In genomic region chr12:56521590-56522371, GRCh38 we compare ENCODE assay signal across 8 cellular contexts. TPM values are rescaled to one million over a fixed set of nuclear protein-coding genes. Genes with fewer than 3 reads are reported as not detected.
DNase-seq lines count a peak whose midpoint lies in the region; ATAC-seq, FAIRE-seq and TF ChIP-seq lines count a peak whose summit lies in the region.

RBMS2 (plus strand) TSS chr12:56521820; CDS start chr12:56522024, 204 bp downstream.

- no peaks in the 10 kb centered on the region for H3K9me3 ChIP-seq in endothelial cell of umbilical vein (replicated peaks; ENCODE audit: control insufficient read depth, insufficient read depth, low read length)

- ATAC-seq in HG02798 (IDR thresholded peaks at IDR 0.05; ENCODE audit: poor library complexity, unreplicated experiment) (peak; percentile 52), memory B cell (ENCODE audit: low read depth) (peak; percentile 98), HG03521 (IDR thresholded peaks at IDR 0.05; ENCODE audit: unreplicated experiment) (no peak)
- ATAC-seq in activated CD8-positive, alpha-beta memory T cell treated with anti-CD3 and anti-CD28 coated beads, Interleukin-2, amount 10 ng/mL, durations not matched to agents 7 days and 5 days, result peak; percentile 93

- no peaks in the 10 kb centered on the region for H3K9me1 ChIP-seq in endothelial cell of umbilical vein (replicated peaks; ENCODE audit: control insufficient read depth, extremely low read depth, insufficient read depth, low read length)

- peak within 1 kb of the TSS; percentile 77 for H3K27ac Mint-ChIP-seq in activated CD8-positive, alpha-beta memory T cell treated with anti-CD3 and anti-CD28 coated beads, Interleukin-2, amount 10 ng/mL, durations not matched to agents 7 days and 5 days
- H3K27ac Mint-ChIP-seq in memory B cell, result peak within 1 kb of the TSS; percentile 96

- H3K27ac ChIP-seq in endothelial cell of umbilical vein (ENCODE audit: insufficient read depth, low read depth, low read length), result peak within 1 kb of the TSS; percentile 87

- peaks cover 57% of the 10 kb centered on the region for H3K4me1 ChIP-seq in endothelial cell of umbilical vein (ENCODE audit: control insufficient read depth, extremely low read depth, insufficient read depth, low read length)

- peak within 1 kb of the TSS; percentile 61 to 98 (median 95) for H3K4me3 ChIP-seq in endothelial cell of umbilical vein (replicated peaks in 1 of 3; ENCODE audit: insufficient read depth in 1 of 3, low read depth in 1 of 3, low read length in 3 of 3)

- no peaks in the 10 kb centered on the region for H3K36me3 ChIP-seq in endothelial cell of umbilical vein (ENCODE audit: control insufficient read depth in 2 of 2, extremely low read depth in 1 of 2, insufficient read depth in 2 of 2, low read length in 2 of 2)

- no peaks in the 10 kb centered on the region for H4K20me1 ChIP-seq in endothelial cell of umbilical vein (replicated peaks; ENCODE audit: control insufficient read depth, extremely low read depth, insufficient read depth, low read length)

- POLR2A ChIA-PET in endothelial cell of umbilical vein (lab: Charles Lee), result interaction anchor here (0.7 to 1.0 kb wide), 5 partner anchors 8 to 786 kb away, joined by 3 to 5 read pairs (median 3); no protein-coding TSS in a partner anchor

- H3K4me1 Mint-ChIP-seq in activated CD8-positive, alpha-beta memory T cell treated with anti-CD3 and anti-CD28 coated beads, Interleukin-2, amount 10 ng/mL, durations not matched to agents 7 days and 5 days, result peaks cover 34% of the 10 kb centered on the region
- H3K4me1 Mint-ChIP-seq in memory B cell, result peaks cover 20% of the 10 kb centered on the region

- BruUV-seq in endothelial cell of umbilical vein (replicated peaks; lab: Mats Ljungman, UMichigan), result TSS peak; percentile 49

- H3K79me2 ChIP-seq in endothelial cell of umbilical vein (ENCODE audit: control insufficient read depth, insufficient read depth, low read length), result peaks cover 41% of the 10 kb centered on the region

- CTCF ChIA-PET in activated CD8-positive, alpha-beta memory T cell treated with anti-CD3 and anti-CD28 coated beads, Interleukin-2, amount 10 ng/mL, durations not matched to agents 7 days and 5 days (lab: Charles Lee), result interaction anchor here (0.6 to 3.2 kb wide), 17 partner anchors 8 to 661 kb away, joined by 3 to 16 read pairs (median 5); partner anchors contain the start of genes ATP5F1B and CNPY2
- CTCF ChIA-PET in endothelial cell of umbilical vein (lab: Charles Lee), result interaction anchor here (0.8 to 2.7 kb wide), 16 partner anchors 9 to 466 kb away, joined by 3 to 21 read pairs (median 6); no protein-coding TSS in a partner anchor

- peak within 1 kb of the TSS; percentile 77 for H3K4me3 Mint-ChIP-seq in activated CD8-positive, alpha-beta memory T cell treated with anti-CD3 and anti-CD28 coated beads, Interleukin-2, amount 10 ng/mL, durations not matched to agents 7 days and 5 days
- H3K4me3 Mint-ChIP-seq in memory B cell, result peak within 1 kb of the TSS; percentile 97

- H3K27me3 Mint-ChIP-seq in activated CD8-positive, alpha-beta memory T cell treated with anti-CD3 and anti-CD28 coated beads, Interleukin-2, amount 10 ng/mL, durations not matched to agents 7 days and 5 days, result no peaks in the 10 kb centered on the region
- no peaks in the 10 kb centered on the region for H3K27me3 Mint-ChIP-seq in memory B cell

- intact Hi-C loops in endothelial cell of umbilical vein (cut with micrococcal nuclease), result loop anchor here (1.0 kb wide), 1 partner anchor 44 kb away; no protein-coding TSS in a partner anchor

- peak within 1 kb of the TSS; percentile 100 for H3K4me2 ChIP-seq in endothelial cell of umbilical vein (ENCODE audit: insufficient read depth, low read length)

- H2AFZ ChIP-seq in endothelial cell of umbilical vein (ENCODE audit: low read depth, low read length), result peak within 1 kb of the TSS; percentile 58

- no peak for TF ChIP-seq CTCF in endothelial cell of umbilical vein (IDR thresholded peaks at IDR 0.05; ENCODE audit: extremely low read depth in 1 of 2, insufficient read depth in 1 of 2, low read depth in 1 of 2, low read length in 2 of 2)

- dilution Hi-C loops in endothelial cell of umbilical vein (cut with MboI; ENCODE audit: extremely low pct_ligation_motif_present, low sequenced_read_pairs), result no loop called here

- H3K27me3 ChIP-seq in endothelial cell of umbilical vein (ENCODE audit: control insufficient read depth in 2 of 2, insufficient read depth in 2 of 2, low read length in 2 of 2), result no peaks in the 10 kb centered on the region

- peak; percentile 66 for DNase-seq in COLO829 (ENCODE audit: low spot score)
- DNase-seq in NCI-H748 treated with DMSO at 0.1 percent for 48 hours (lab: John Stamatoyannopoulos, UW), result peak; percentile 10
- DNase-seq in activated CD8-positive, alpha-beta memory T cell treated with anti-CD3 and anti-CD28 coated beads, Interleukin-2, amount 10 ng/mL, durations not matched to agents 7 days and 5 days, result peak; percentile 71
- peak; percentile 94 for DNase-seq in endothelial cell of umbilical vein (ENCODE audit: low read depth, low spot score)
- DNase-seq in memory B cell (ENCODE audit: low spot score in 2 of 2), result peak in 1 of 2 donors; percentile 30
- DNase-seq in stimulated activated CD8-positive, alpha-beta memory T cell treated with anti-CD3 and anti-CD28 coated beads, Interleukin-7, amount 100 ng/mL, for 4 hours (ENCODE audit: low read depth in 2 of 2), result peak; percentile 14 to 33

- no peaks in the 10 kb centered on the region for H3K36me3 Mint-ChIP-seq in activated CD8-positive, alpha-beta memory T cell treated with anti-CD3 and anti-CD28 coated beads, Interleukin-2, amount 10 ng/mL, durations not matched to agents 7 days and 5 days
- no peaks in the 10 kb centered on the region for H3K36me3 Mint-ChIP-seq in memory B cell

- peak within 1 kb of the TSS; percentile 99 for H3K9ac ChIP-seq in endothelial cell of umbilical vein (replicated peaks; ENCODE audit: extremely low read depth, insufficient read depth, low read length)

- no peak for TF ChIP-seq POLR2A in endothelial cell of umbilical vein (IDR thresholded peaks at IDR 0.05; ENCODE audit: low read depth, low read length)

- peak; percentile 97 for FAIRE-seq in endothelial cell of umbilical vein (lab: Jason Lieb, UNC)

- H3K9me3 Mint-ChIP-seq in activated CD8-positive, alpha-beta memory T cell treated with anti-CD3 and anti-CD28 coated beads, Interleukin-2, amount 10 ng/mL, durations not matched to agents 7 days and 5 days (ENCODE audit: low read depth), result no peaks in the 10 kb centered on the region
- H3K9me3 Mint-ChIP-seq in memory B cell, result no peaks in the 10 kb centered on the region

TF ChIP-seq in endothelial cell of umbilical vein, 7 proteins besides CTCF, POLR2A, EP300 and RAD21:
- TF ChIP-seq MYC (IDR thresholded peaks at IDR 0.05; ENCODE audit: low read depth, low read length), result no peak
- TF ChIP-seq JUN (IDR thresholded peaks at IDR 0.05; ENCODE audit: borderline replicate concordance, insufficient read depth, insufficient read length, low read depth), result no peak
- TF ChIP-seq POLR2AphosphoS5 (IDR thresholded peaks at IDR 0.05; ENCODE audit: insufficient read depth, low read depth, low read length), result no peak
- TF ChIP-seq FOS (IDR thresholded peaks at IDR 0.05; ENCODE audit: borderline replicate concordance, insufficient read depth, low read length), result no peak
- no peak for TF ChIP-seq MAX (IDR thresholded peaks at IDR 0.05; ENCODE audit: insufficient read depth, insufficient read length)
- TF ChIP-seq EZH2 (IDR thresholded peaks at IDR 0.05; ENCODE audit: borderline replicate concordance, low read depth, low read length, severe bottlenecking), result no peak
- TF ChIP-seq GATA2 (IDR thresholded peaks at IDR 0.05; ENCODE audit: insufficient read depth, insufficient read length, low read depth, low read length), result no peak

RNA-seq across cellular contexts. Expression of gene RBMS2, which starts in this region (rescaled TPM):
- total RNA-seq in activated CD8-positive, alpha-beta memory T cell treated with anti-CD3 and anti-CD28 coated beads, Interleukin-2, amount 10 ng/mL, durations not matched to agents 7 days and 5 days, result 1 to 10 TPM; 9.3 to 10.0 TPM
- total RNA-seq in endothelial cell of umbilical vein, result 95.4 and 103 TPM in 2 replicates
- polyA plus RNA-seq in endothelial cell of umbilical vein, result 66.8 and 90.5 TPM in 2 replicates
- polyA plus RNA-seq in endothelial cell of umbilical vein (2011; cell fraction: cytosol; rRNA removed), result 61.2 and 69.9 TPM in 2 replicates
- 62.4 and 70.1 TPM in 2 replicates for polyA plus RNA-seq in endothelial cell of umbilical vein (2011; cell fraction: nucleus; rRNA removed)
- polyA plus RNA-seq in endothelial cell of umbilical vein (2012), result 48.8 and 51.6 TPM in 2 replicates
- polyA minus RNA-seq in endothelial cell of umbilical vein, result 190 and 229 TPM in 2 replicates
- polyA minus RNA-seq in endothelial cell of umbilical vein (2011; cell fraction: cytosol; rRNA and poly(A)+ RNA removed), result 17.3 TPM
- polyA minus RNA-seq in endothelial cell of umbilical vein (2011; cell fraction: nucleus; rRNA and poly(A)+ RNA removed), result 40.6 and 56.8 TPM in 2 replicates
